Comparison of ENCODE assay signal across 19 cellular contexts in the genomic region with DNA sequence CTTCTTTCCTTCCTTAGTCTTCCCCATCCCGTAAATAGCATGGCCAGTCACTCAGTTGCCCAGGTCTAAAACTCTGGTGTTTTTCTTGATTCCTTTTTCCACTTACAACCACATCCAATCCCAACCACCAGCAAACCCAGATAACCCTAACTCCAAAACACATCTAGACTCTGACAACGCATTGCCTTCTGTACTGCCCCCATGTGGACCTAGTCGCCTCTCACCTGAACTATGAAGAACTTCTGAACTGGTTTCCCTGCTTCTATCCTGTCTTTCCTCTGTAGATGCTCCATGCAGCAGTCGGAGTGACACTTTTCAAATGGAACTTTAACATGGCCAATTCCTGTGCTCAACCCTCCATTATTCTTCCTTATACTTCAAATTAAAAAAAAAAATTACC. TPM values are rescaled to one million over a fixed set of nuclear protein-coding genes. Genes with fewer than 3 reads are reported as not detected.
DNase-seq lines count a peak whose midpoint lies in the region; ATAC-seq, FAIRE-seq and TF ChIP-seq lines count a peak whose summit lies in the region.
"Had no signal": no experiment of that assay in that cellular context is flagged by ENCODE, and none has a peak within 500 bp of the region (broad histone marks: within the 10 kb centered on the region; RNA-seq: fewer than 3 reads in every experiment).

No MANE protein-coding gene starts in this region.

- intact Hi-C loops in PC-3 (cut with micrococcal nuclease) = no loop called here
- intact Hi-C loops in GM12878 (cut with micrococcal nuclease; ENCODE audit: unreplicated experiment) = no loop called here

- no peak overlapping the region for H2AFZ ChIP-seq in H9 (ENCODE audit: low read length)
- no peak overlapping the region for H2AFZ ChIP-seq in PC-3 (ENCODE audit: low read length)
- no peak overlapping the region for H2AFZ ChIP-seq in GM12878 (ENCODE audit: control insufficient read depth, low read depth, low read length)
- H2AFZ ChIP-seq: GM23248 had no signal

- H3K4me1 Mint-ChIP-seq in H9 = peaks cover 17 to 26% of the 10 kb centered on the region in 2 experiments
- H3K4me1 Mint-ChIP-seq: CD8-positive, alpha-beta memory T cell had no signal

- H3K27me3 ChIP-seq in H9 (ENCODE audit: insufficient read depth, low read length) (no peaks in the 10 kb centered on the region), PC-3 (ENCODE audit: low read length) (no peaks in the 10 kb centered on the region), GM12878 (replicated peaks in 1 of 2; ENCODE audit: control insufficient read depth in 2 of 2, insufficient read depth in 2 of 2, low read length in 1 of 2) (no peaks in the 10 kb centered on the region), mesendoderm (ENCODE audit: insufficient read depth, low read length, poor library complexity) (no peaks in the 10 kb centered on the region), gastroesophageal sphincter (no peaks in the 10 kb centered on the region)
- H3K27me3 ChIP-seq: BLaER1 had no signal

- DNase-seq in H9 = no peak
- DNase-seq in PC-3 = no peak
- no peak for DNase-seq in GM12878 (ENCODE audit: low read depth, low spot score)
- DNase-seq in mesendoderm = peak; percentile 33
- no peak for DNase-seq in SKM-1 treated with dmso at 0.1 percent for 144 hours (lab: John Stamatoyannopoulos, UW; ENCODE audit: unreplicated experiment)
- DNase-seq in cortex of kidney (lab: John Stamatoyannopoulos, UW) = no peak
- DNase-seq: 8988T; AML-193; Caco-2; CD8-positive, alpha-beta memory T cell; DND-41; GDM1; GM23248; HFFc6 had no signal

- ATAC-seq in PC-3 (no peak), GM12878 (no peak), GM21619 (IDR thresholded peaks at IDR 0.05; ENCODE audit: unreplicated experiment) (no peak), gastroesophageal sphincter (no peak)

- no peak for TF ChIP-seq POLR2A in GM12878 (IDR thresholded peaks at IDR 0.05; ENCODE audit: low read depth, low read length)
- TF ChIP-seq POLR2A in gastroesophageal sphincter (IDR thresholded peaks at IDR 0.05) = no peak

- H3K27ac ChIP-seq in H9 (ENCODE audit: insufficient read length, low read depth, low read length) = no peak overlapping the region
- H3K27ac ChIP-seq in PC-3 (ENCODE audit: low read length) = no peak overlapping the region
- H3K27ac ChIP-seq in GM12878 (ENCODE audit: control insufficient read depth, insufficient read depth) = no peak overlapping the region
- no peak overlapping the region for H3K27ac ChIP-seq in mesendoderm (ENCODE audit: low read depth, low read length)
- no peak overlapping the region for H3K27ac ChIP-seq in gastroesophageal sphincter
- H3K27ac ChIP-seq: BLaER1, GM23248, HL-60 had no signal

- no peak overlapping the region for H4K8ac ChIP-seq in H9 (replicated peaks; ENCODE audit: insufficient read length, low read depth, low read length)
- no peak overlapping the region for H4K8ac ChIP-seq in mesendoderm (ENCODE audit: low read depth, low read length)

- H2BK5ac ChIP-seq in H9 (ENCODE audit: insufficient read length, low read length) (no peak overlapping the region), mesendoderm (ENCODE audit: low read length) (no peak overlapping the region)

- no peak overlapping the region for H3K4me3 Mint-ChIP-seq in H9
- H3K4me3 Mint-ChIP-seq: CD8-positive, alpha-beta memory T cell; HFFc6 had no signal

- H3K9me3 Mint-ChIP-seq in H9 = peaks cover 12 to 22% of the 10 kb centered on the region in 2 experiments

- H3K36me3 Mint-ChIP-seq in H9 (ENCODE audit: insufficient read depth in 1 of 3, low read depth in 3 of 3) = peaks cover 11 to 19% (median 12%) of the 10 kb centered on the region in 3 experiments
- H3K36me3 Mint-ChIP-seq: CD8-positive, alpha-beta memory T cell had no signal

- SMC1A ChIA-PET in GM12878 (lab: Charles Lee; ENCODE audit: uncharacterized antibody, unreplicated experiment) = no interaction called here

- no peak overlapping the region for H2BK12ac ChIP-seq in H9 (ENCODE audit: insufficient read length, low read depth, low read length)

- no peaks in the 10 kb centered on the region for H3K27me3 Mint-ChIP-seq in H9 (ENCODE audit: low read depth)

- CTCF ChIA-PET in PC-3 (lab: Charles Lee) = no interaction called here
- CTCF ChIA-PET in GM12878 (lab: Yijun Ruan, JAX) = no interaction called here

- H3F3A ChIP-seq in PC-3 (ENCODE audit: low read length, unreplicated experiment) = no peaks in the 10 kb centered on the region

- H3K23me2 ChIP-seq in H9 (ENCODE audit: insufficient read length, low read depth, low read length, poor library complexity, severe bottlenecking) = no peaks in the 10 kb centered on the region

- no peak for TF ChIP-seq RAD21 in GM12878 (IDR thresholded peaks at IDR 0.05; ENCODE audit: insufficient read depth, low read depth, low read length)

- H3K36me3 ChIP-seq in PC-3 (ENCODE audit: low read depth, low read length) (no peaks in the 10 kb centered on the region), GM12878 (ENCODE audit: control insufficient read depth in 2 of 2, insufficient read depth in 2 of 2, low read length in 1 of 2) (no peaks in the 10 kb centered on the region), mesendoderm (ENCODE audit: control insufficient read depth, insufficient read depth, low read length) (no peaks in the 10 kb centered on the region), gastroesophageal sphincter (no peaks in the 10 kb centered on the region)
- H3K36me3 ChIP-seq: BLaER1, HAP-1 had no signal

- no peak overlapping the region for H3T11ph ChIP-seq in H9 (ENCODE audit: low read length)

- H2BK120ac ChIP-seq in H9 (ENCODE audit: low read depth, low read length, poor library complexity, severe bottlenecking) (no peak overlapping the region), mesendoderm (ENCODE audit: low read depth, low read length) (no peak overlapping the region)

- H2AK5ac ChIP-seq in H9 (ENCODE audit: insufficient read length, low read length) (no peak overlapping the region), mesendoderm (ENCODE audit: low read length) (no peak overlapping the region)

- in situ Hi-C loops in GM12878 (cut with MboI) = no loop called here

- H4K20me1 ChIP-seq in H9 (ENCODE audit: control insufficient read depth, insufficient read depth, insufficient read length) (no peaks in the 10 kb centered on the region), PC-3 (ENCODE audit: low read length) (no peaks in the 10 kb centered on the region), GM12878 (ENCODE audit: control insufficient read depth, insufficient read depth) (no peaks in the 10 kb centered on the region)
- H4K20me1 ChIP-seq: BLaER1 had no signal

- TF ChIP-seq CTCF in H9 (conservative IDR thresholded peaks at IDR 0.05) = peak; percentile 40; the same call in 2 of the 3 replicates
- 0 out of 2 replicates have a peak, but pooled peaks have one; percentile 14 for TF ChIP-seq CTCF in PC-3 (conservative IDR thresholded peaks at IDR 0.05; ENCODE audit: low read depth, low read length)
- no peak for TF ChIP-seq CTCF in GM12878 (IDR thresholded peaks at IDR 0.05 in 2 of 3, conservative IDR thresholded peaks at IDR 0.05 in 1 of 3; ENCODE audit: control insufficient read depth in 2 of 3, extremely low read depth in 1 of 3, insufficient read depth in 1 of 3, low read depth in 3 of 3, low read length in 3 of 3)
- no peak for TF ChIP-seq CTCF in gastroesophageal sphincter (IDR thresholded peaks at IDR 0.05)

- WGBS in H9 (ENCODE audit: extremely low coverage, insufficient read length, low lambda C conversion rate) = no CpG with 5 or more reads among the region's 4 CpGs
- WGBS in GM12878 (ENCODE audit: insufficient coverage, insufficient replicate concordance, low lambda C conversion rate, missing lambda C conversion rate) = 30% methylated on average over 4 of the region's 4 CpGs
- no CpG with 5 or more reads among the region's 4 CpGs for WGBS in mesendoderm (ENCODE audit: extremely low coverage, insufficient coverage, low lambda C conversion rate)
- WGBS in gastroesophageal sphincter (ENCODE audit: low coverage in 1 of 2), 2 donors = 93 to 96% methylated on average over 4 of the region's 4 CpGs

- no peak overlapping the region for H3K27ac Mint-ChIP-seq in H9
- H3K27ac Mint-ChIP-seq: CD8-positive, alpha-beta memory T cell; HFFc6 had no signal

- RAD21 ChIA-PET in GM12878 (lab: Charles Lee; ENCODE audit: unreplicated experiment) = no interaction called here

- H3K56ac ChIP-seq in H9 (ENCODE audit: insufficient read length, low read depth, low read length) (no peak overlapping the region), mesendoderm (ENCODE audit: low read length) (no peak overlapping the region)

- no peak overlapping the region for H3K9ac ChIP-seq in H9 (ENCODE audit: extremely low read depth, insufficient read length, low read length)
- no peak overlapping the region for H3K9ac ChIP-seq in PC-3 (ENCODE audit: low read length)
- H3K9ac ChIP-seq in GM12878 (ENCODE audit: control insufficient read depth, insufficient read depth, low read length) = no peak overlapping the region
- no peak overlapping the region for H3K9ac ChIP-seq in mesendoderm (ENCODE audit: low read length)
- H3K9ac ChIP-seq: BLaER1, GM23248 had no signal

- H4K91ac ChIP-seq in H9 (ENCODE audit: insufficient read length, low read depth, low read length) = no peak overlapping the region

- no peak overlapping the region for H3K14ac ChIP-seq in H9 (ENCODE audit: insufficient read depth, low read length)

- H3K18ac ChIP-seq in H9 (ENCODE audit: insufficient read length, low read depth, low read length) (no peak overlapping the region), mesendoderm (ENCODE audit: low read length) (no peak overlapping the region)

- TF ChIP-seq EP300 in GM12878 (IDR thresholded peaks at IDR 0.05; ENCODE audit: borderline replicate concordance in 1 of 2, control insufficient read depth in 1 of 2, low read depth in 2 of 2, low read length in 2 of 2) (no peak), gastroesophageal sphincter (IDR thresholded peaks at IDR 0.05) (no peak)

- H3K9me2 ChIP-seq in PC-3 (replicated peaks; ENCODE audit: low read length) = no peaks in the 10 kb centered on the region

- H3K79me1 ChIP-seq in H9 (ENCODE audit: insufficient read depth, low read depth, low read length, poor library complexity, severe bottlenecking) = no peaks in the 10 kb centered on the region
- H3K79me1 ChIP-seq in mesendoderm (ENCODE audit: low read length) = no peaks in the 10 kb centered on the region

- no peak overlapping the region for H3K4me3 ChIP-seq in PC-3 (ENCODE audit: low read length)
- H3K4me3 ChIP-seq in GM12878 = no peak overlapping the region
- H3K4me3 ChIP-seq in mesendoderm (ENCODE audit: low read length) = no peak overlapping the region
- no peak overlapping the region for H3K4me3 ChIP-seq in gastroesophageal sphincter
- H3K4me3 ChIP-seq: BLaER1, GM23248, HAP-1 had no signal

- POLR2A ChIA-PET in PC-3 (lab: Charles Lee; ENCODE audit: unreplicated experiment) = no interaction called here
- POLR2A ChIA-PET in GM12878 (lab: Charles Lee) = no interaction called here

- H3K23ac ChIP-seq in H9 (ENCODE audit: insufficient read length, low read depth, low read length) (no peak overlapping the region), mesendoderm (ENCODE audit: low read length) (no peak overlapping the region)

- no peaks in the 10 kb centered on the region for H3K79me2 ChIP-seq in H9 (ENCODE audit: insufficient read depth, low read length)
- no peaks in the 10 kb centered on the region for H3K79me2 ChIP-seq in PC-3 (ENCODE audit: low read length)
- no peaks in the 10 kb centered on the region for H3K79me2 ChIP-seq in GM12878 (ENCODE audit: control insufficient read depth, insufficient read depth, low read length)
- no peaks in the 10 kb centered on the region for H3K79me2 ChIP-seq in mesendoderm (ENCODE audit: control insufficient read depth, insufficient read depth, low read length)

- H2BK20ac ChIP-seq in H9 (ENCODE audit: low read depth, low read length, poor library complexity, severe bottlenecking) = no peak overlapping the region

- H3K4me2 ChIP-seq in H9 (ENCODE audit: insufficient read depth, insufficient read length, low read length) = no peak overlapping the region
- H3K4me2 ChIP-seq in PC-3 (ENCODE audit: low read length) = no peak overlapping the region
- no peak overlapping the region for H3K4me2 ChIP-seq in GM12878 (ENCODE audit: control insufficient read depth, insufficient read depth)
- H3K4me2 ChIP-seq in mesendoderm (ENCODE audit: low read length) = no peak overlapping the region
- H3K4me2 ChIP-seq: BLaER1 had no signal

- no peaks in the 10 kb centered on the region for H3K4me1 ChIP-seq in H9 (ENCODE audit: insufficient read depth, low read length)
- peaks cover 6% of the 10 kb centered on the region; the same call in 1 of the 2 replicates for H3K4me1 ChIP-seq in PC-3 (ENCODE audit: insufficient read depth, low read length)
- H3K4me1 ChIP-seq in GM12878 (ENCODE audit: control insufficient read depth, insufficient read depth, low read length) = no peaks in the 10 kb centered on the region
- no peaks in the 10 kb centered on the region for H3K4me1 ChIP-seq in mesendoderm (ENCODE audit: control insufficient read depth, low read depth, low read length)
- H3K4me1 ChIP-seq in gastroesophageal sphincter = peaks cover 0 to 36% (median 6%) of the 10 kb centered on the region in 3 donors
- H3K4me1 ChIP-seq: BLaER1, Caco-2, HAP-1 had no signal

- no peak overlapping the region for H2BK15ac ChIP-seq in H9 (ENCODE audit: low read depth, low read length)
- no peak overlapping the region for H2BK15ac ChIP-seq in mesendoderm (replicated peaks; ENCODE audit: low read depth)

- H3K9me3 ChIP-seq in H9 (ENCODE audit: control insufficient read depth, low read depth, low read length) = no peaks in the 10 kb centered on the region
- no peaks in the 10 kb centered on the region for H3K9me3 ChIP-seq in PC-3 (ENCODE audit: low read length)
- no peaks in the 10 kb centered on the region for H3K9me3 ChIP-seq in GM12878 (replicated peaks; ENCODE audit: control insufficient read depth, insufficient read depth, low read length)
- peaks cover 0 to 13% (median 0%) of the 10 kb centered on the region in 3 donors for H3K9me3 ChIP-seq in gastroesophageal sphincter
- H3K9me3 ChIP-seq: BLaER1, HAP-1 had no signal

- H4K5ac ChIP-seq in H9 (ENCODE audit: insufficient read length, low read depth, low read length) = no peak overlapping the region
- no peak overlapping the region for H4K5ac ChIP-seq in mesendoderm (ENCODE audit: low read length)

- no peak overlapping the region for H3K4ac ChIP-seq in H9 (ENCODE audit: low read depth, low read length)
- H3K4ac ChIP-seq in mesendoderm (ENCODE audit: low read depth, low read length) = no peak overlapping the region

- peak; percentile 7 for FAIRE-seq in GM12878 (lab: Jason Lieb, UNC)

- no TSS peak for BruUV-seq in PC-3 (replicated peaks; lab: Mats Ljungman, UMichigan)
- no TSS peak for BruUV-seq in GM12878 (replicated peaks; lab: Mats Ljungman, UMichigan)

RNA-seq across cellular contexts. Expression of gene ST6GAL2, which starts 26.5 kb away (rescaled TPM):
- 7.6 and 7.8 TPM in 2 replicates for total RNA-seq in H9 (2021)
- 11.4 and 12.6 TPM in 2 replicates for total RNA-seq in PC-3 (2014; rRNA removed)
- total RNA-seq in GM12878 (2013; cell fraction: nucleolus; rRNA removed) = not detected in 2 replicates
- total RNA-seq in GM12878 (2014; rRNA removed) = not detected in 2 replicates
- total RNA-seq in GM12878 (2014; rRNA removed; fragmentation: Illumina TruSeq; extraction: Trizol) = not detected in 2 replicates
- total RNA-seq in GM12878 (2021) = not detected in 2 replicates
- polyA plus RNA-seq in GM12878 (2011; ENCODE audit: low read depth) = not detected
- polyA plus RNA-seq in GM12878 (2011; rRNA removed) = not detected in 2 replicates
- polyA plus RNA-seq in GM12878 (2011; cell fraction: cytosol; rRNA removed) = not detected in 2 replicates
- polyA plus RNA-seq in GM12878 (2011; cell fraction: nucleus; rRNA removed) = not detected in 2 replicates
- not detected in 2 replicates for polyA plus RNA-seq in GM12878 (2012)
- polyA plus RNA-seq in GM12878 (2014; fragmentation: Illumina TruSeq; extraction: Trizol) = not detected in 2 replicates
- polyA plus RNA-seq in GM12878 (2014; fragmentation: Nextera tagmentation; extraction: Ambion mirVana) = not detected
- polyA plus RNA-seq in GM12878 (2014; rRNA removed) = not detected in 2 replicates
- not detected for polyA plus RNA-seq in GM12878 (2016; fragmentation: Nextera tagmentation; extraction: Ambion mirVana)
- not detected in 2 replicates for polyA minus RNA-seq in GM12878 (2011; rRNA and poly(A)+ RNA removed)
- not detected in 2 replicates for polyA minus RNA-seq in GM12878 (2011; cell fraction: cytosol; rRNA and poly(A)+ RNA removed)
- polyA minus RNA-seq in GM12878 (2011; cell fraction: nucleus; rRNA and poly(A)+ RNA removed) = not detected in 2 replicates
- polyA plus RNA-seq in mesendoderm (2013, experiment 1 of 2) = 2.9 TPM
- 3.8 TPM for polyA plus RNA-seq in mesendoderm (2013, experiment 2 of 2)
- total RNA-seq in gastroesophageal sphincter = 10 to 100 TPM in 3 of 4 donors, 1 to 10 TPM in 1; 2.4 to 29.0 (median 20.6) TPM
- total RNA-seq: Caco-2; CD8-positive, alpha-beta memory T cell; GM23248 had no signal
- polyA plus RNA-seq: CD8-positive, alpha-beta memory T cell; GM23248 had no signal

Comparison
In these comparisons a context has a peak if more than half of its experiments do, and no peak if none do; other contexts are left out.
1. CTCF ChIP-seq: peak in H9 (single experiment) and PC-3 (single experiment); none in GM12878 (0 of 3) and gastroesophageal sphincter (0 of 4).